In genomic region chr11:100550910-100551309, GRCh38 we compare ENCODE assay signal across 24 cellular contexts.
DNase-seq lines count a peak whose midpoint lies in the region; ATAC-seq and TF ChIP-seq lines count a peak whose summit lies in the region.
"Had no signal": no experiment of that assay in that cellular context is flagged by ENCODE, and none has a peak within 500 bp of the region (broad histone marks: within the 10 kb centered on the region; RNA-seq: fewer than 3 reads in every experiment).

No MANE protein-coding gene starts in this region.

- H3K27me3 ChIP-seq in gastroesophageal sphincter, result no peaks in the 10 kb centered on the region
- H3K27me3 ChIP-seq: cardiac muscle cell, sigmoid colon, thyroid gland had no signal

- TF ChIP-seq CTCF in gastroesophageal sphincter (IDR thresholded peaks at IDR 0.05), result no peak
- no peak for TF ChIP-seq CTCF in GM10266 (IDR thresholded peaks at IDR 0.05; ENCODE audit: control insufficient read depth, insufficient read depth, low read depth, missing control alignments)
- no peak for TF ChIP-seq CTCF in progenitor cell of endocrine pancreas (IDR thresholded peaks at IDR 0.05; ENCODE audit: unreplicated experiment)

- no peak overlapping the region for H3K4me3 ChIP-seq in gastroesophageal sphincter
- H3K4me3 ChIP-seq: cardiac muscle cell, mucosa of descending colon, sigmoid colon, thyroid gland had no signal

- peaks cover 10% of the 10 kb centered on the region for H3K4me1 Mint-ChIP-seq in progenitor cell of endocrine pancreas (ENCODE audit: low read depth)
- H3K4me1 Mint-ChIP-seq: activated CD8-positive, alpha-beta memory T cell treated with anti-CD3 and anti-CD28 coated beads, Interleukin-2, amount 10 ng/mL, durations not matched to agents 7 days and 5 days; nephron; stimulated activated naive CD8-positive, alpha-beta T cell treated with anti-CD3 and anti-CD28 coated beads, Interleukin-15, amount 100 ng/mL, for 72 hours had no signal

- H3K36me3 ChIP-seq in gastroesophageal sphincter, result no peaks in the 10 kb centered on the region
- H3K36me3 ChIP-seq: cardiac muscle cell, sigmoid colon, thyroid gland had no signal

- no peaks in the 10 kb centered on the region for H3K9me3 Mint-ChIP-seq in progenitor cell of endocrine pancreas (ENCODE audit: low read depth)
- H3K9me3 Mint-ChIP-seq: nephron had no signal

- peaks cover 0 to 14% (median 0%) of the 10 kb centered on the region in 3 donors for H3K4me1 ChIP-seq in gastroesophageal sphincter
- H3K4me1 ChIP-seq: thyroid gland had no signal

- no peak overlapping the region for H3K27ac ChIP-seq in gastroesophageal sphincter
- H3K27ac ChIP-seq: C4-2B, cardiac muscle cell, sigmoid colon, thyroid gland had no signal

- no peak for ATAC-seq in gastroesophageal sphincter
- ATAC-seq: activated CD8-positive, alpha-beta memory T cell treated with anti-CD3 and anti-CD28 coated beads, Interleukin-2, amount 10 ng/mL, durations not matched to agents 7 days and 5 days; mucosa of descending colon; stimulated activated naive CD8-positive, alpha-beta T cell treated with anti-CD3 and anti-CD28 coated beads, Interleukin-15, amount 100 ng/mL, for 72 hours had no signal

- H3K9me3 ChIP-seq in gastroesophageal sphincter, result no peaks in the 10 kb centered on the region
- H3K9me3 ChIP-seq: mucosa of descending colon, sigmoid colon, thyroid gland had no signal

- peak; percentile 96 for DNase-seq in COR-L47 (lab: John Stamatoyannopoulos, UW)
- DNase-seq in NCI-H1092 treated with DMSO at 0.1 percent for 48 hours (lab: John Stamatoyannopoulos, UW), result peak; percentile 78
- peak; percentile 83 for DNase-seq in NCI-H345 (lab: John Stamatoyannopoulos, UW)
- peak; percentile 33 for DNase-seq in astrocyte of the hippocampus (ENCODE audit: low read depth, low spot score)
- no peak for DNase-seq in GM10266 (ENCODE audit: extremely low spot score)
- no peak for DNase-seq in SHP77 treated with DMSO at 0.1 percent for 48 hours (lab: John Stamatoyannopoulos, UW)
- no peak for DNase-seq in progenitor cell of endocrine pancreas (ENCODE audit: low spot score, unreplicated experiment)
- DNase-seq: activated CD4-positive, alpha-beta T cell treated with anti-CD3 and anti-CD28 coated beads, Interleukin-2, amount 50 U/mL, for 1 hour; activated CD8-positive, alpha-beta memory T cell treated with anti-CD3 and anti-CD28 coated beads, Interleukin-2, amount 10 ng/mL, durations not matched to agents 7 days and 5 days; activated naive CD4-positive, alpha-beta T cell treated with anti-CD3 and anti-CD28 coated beads, Interleukin-2, amount 50 U/mL, for 16 hours; dermis blood vessel endothelial cell; islet precursor cell; mucosa of descending colon; NCI-H2029 treated with DMSO at 0.1 percent for 48 hours; NCI-H526; posterior cingulate gyrus; sigmoid colon; stimulated activated naive CD8-positive, alpha-beta T cell treated with anti-CD3 and anti-CD28 coated beads, Interleukin-15, amount 100 ng/mL, for 72 hours; T1000; thyroid gland had no signal

- H3K4me3 Mint-ChIP-seq in progenitor cell of endocrine pancreas (ENCODE audit: low read depth), result no peak overlapping the region
- H3K4me3 Mint-ChIP-seq: activated CD8-positive, alpha-beta memory T cell treated with anti-CD3 and anti-CD28 coated beads, Interleukin-2, amount 10 ng/mL, durations not matched to agents 7 days and 5 days; nephron; stimulated activated naive CD8-positive, alpha-beta T cell treated with anti-CD3 and anti-CD28 coated beads, Interleukin-15, amount 100 ng/mL, for 72 hours had no signal

- peaks cover 3% of the 10 kb centered on the region for H3K27me3 Mint-ChIP-seq in progenitor cell of endocrine pancreas
- H3K27me3 Mint-ChIP-seq: activated CD8-positive, alpha-beta memory T cell treated with anti-CD3 and anti-CD28 coated beads, Interleukin-2, amount 10 ng/mL, durations not matched to agents 7 days and 5 days; stimulated activated naive CD8-positive, alpha-beta T cell treated with anti-CD3 and anti-CD28 coated beads, Interleukin-15, amount 100 ng/mL, for 72 hours had no signal

- TF ChIP-seq EP300 in gastroesophageal sphincter (IDR thresholded peaks at IDR 0.05), result no peak

- TF ChIP-seq POLR2A in gastroesophageal sphincter (IDR thresholded peaks at IDR 0.05), result no peak

- no peaks in the 10 kb centered on the region for H3K36me3 Mint-ChIP-seq in progenitor cell of endocrine pancreas (ENCODE audit: insufficient read depth)
- H3K36me3 Mint-ChIP-seq: activated CD8-positive, alpha-beta memory T cell treated with anti-CD3 and anti-CD28 coated beads, Interleukin-2, amount 10 ng/mL, durations not matched to agents 7 days and 5 days had no signal

- no peak overlapping the region for H3K27ac Mint-ChIP-seq in progenitor cell of endocrine pancreas
- H3K27ac Mint-ChIP-seq: activated CD8-positive, alpha-beta memory T cell treated with anti-CD3 and anti-CD28 coated beads, Interleukin-2, amount 10 ng/mL, durations not matched to agents 7 days and 5 days had no signal

- WGBS in gastroesophageal sphincter (ENCODE audit: low coverage in 1 of 2), 2 donors, result 39 to 43% methylated on average over 3 of the region's 3 CpGs

Comparison
In these comparisons a context has a peak if more than half of its experiments do, and no peak if none do; other contexts are left out.
1. DNase-seq: peak in COR-L47 (single experiment), NCI-H1092 treated with DMSO at 0.1 percent for 48 hours (single experiment), NCI-H345 (single experiment) and astrocyte of the hippocampus (single experiment); none in GM10266 (single experiment), SHP77 treated with DMSO at 0.1 percent for 48 hours (single experiment) and progenitor cell of endocrine pancreas (single experiment).